In genomic region chr13:109773786-109774185, GRCh38 we compare ENCODE assay signal across 19 cellular contexts.
"Had no signal": no experiment of that assay in that cellular context is flagged by ENCODE, and none has a peak within 500 bp of the region (broad histone marks: within the 10 kb centered on the region; RNA-seq: fewer than 3 reads in every experiment).

No MANE protein-coding gene starts in this region.

- H3K27ac ChIP-seq: esophagus squamous epithelium, left ventricle myocardium inferior, tibial nerve had no signal

- H3K36me3 Mint-ChIP-seq: activated CD8-positive, alpha-beta memory T cell treated with anti-CD3 and anti-CD28 coated beads, Interleukin-2, amount 10 ng/mL, durations not matched to agents 7 days and 5 days; stimulated activated effector memory CD8-positive, alpha-beta T cell treated with anti-CD3 and anti-CD28 coated beads, Interleukin-12 subunit alpha, Interleukin-12 subunit beta, amount 100 ng/mL, for 72 hours had no signal

- H3K27me3 ChIP-seq: esophagus squamous epithelium, tibial nerve had no signal

- H3K4me3 Mint-ChIP-seq: activated B cell treated with CpG ODN at 0.5 μM for 24 hours; activated CD4-positive, alpha-beta memory T cell treated with anti-CD3 and anti-CD28 coated beads, Interleukin-2, amount 10 ng/mL, durations not matched to agents 7 days and 5 days; activated CD8-positive, alpha-beta memory T cell treated with anti-CD3 and anti-CD28 coated beads, Interleukin-2, amount 10 ng/mL, durations not matched to agents 7 days and 5 days; effector memory CD8-positive, alpha-beta T cell; immature natural killer cell; nephron; stimulated activated effector memory CD8-positive, alpha-beta T cell treated with anti-CD3 and anti-CD28 coated beads, Interleukin-12 subunit alpha, Interleukin-12 subunit beta, amount 100 ng/mL, for 72 hours had no signal

- H3K4me3 ChIP-seq: esophagus squamous epithelium, left ventricle myocardium inferior, tibial nerve had no signal

- H3K27ac Mint-ChIP-seq: activated B cell treated with CpG ODN at 0.5 μM for 24 hours; activated CD4-positive, alpha-beta memory T cell treated with anti-CD3 and anti-CD28 coated beads, Interleukin-2, amount 10 ng/mL, durations not matched to agents 7 days and 5 days; activated CD8-positive, alpha-beta memory T cell treated with anti-CD3 and anti-CD28 coated beads, Interleukin-2, amount 10 ng/mL, durations not matched to agents 7 days and 5 days; activated naive CD4-positive, alpha-beta T cell treated with anti-CD3 and anti-CD28 coated beads, Interleukin-2, amount 50 U/mL, for 72 hours; effector memory CD8-positive, alpha-beta T cell; immature natural killer cell; nephron; stimulated activated effector memory CD8-positive, alpha-beta T cell treated with anti-CD3 and anti-CD28 coated beads, Interleukin-12 subunit alpha, Interleukin-12 subunit beta, amount 100 ng/mL, for 72 hours had no signal

- H3K9me3 ChIP-seq: esophagus squamous epithelium, left ventricle myocardium inferior, tibial nerve had no signal

- ATAC-seq: activated CD8-positive, alpha-beta memory T cell treated with anti-CD3 and anti-CD28 coated beads, Interleukin-2, amount 10 ng/mL, durations not matched to agents 7 days and 5 days; activated naive CD4-positive, alpha-beta T cell treated with anti-CD3 and anti-CD28 coated beads, Interleukin-2, amount 50 U/mL, for 72 hours; effector memory CD8-positive, alpha-beta T cell; sciatic nerve; stimulated activated effector memory CD8-positive, alpha-beta T cell treated with anti-CD3 and anti-CD28 coated beads, Interleukin-12 subunit alpha, Interleukin-12 subunit beta, amount 100 ng/mL, for 72 hours had no signal

- DNase-seq: activated B cell treated with CpG ODN at 0.5 μM for 24 hours; activated CD4-positive, alpha-beta memory T cell treated with anti-CD3 and anti-CD28 coated beads, Interleukin-2, amount 10 ng/mL, durations not matched to agents 7 days and 5 days; activated CD4-positive, alpha-beta T cell treated with anti-CD3 and anti-CD28 coated beads for 4 hours; activated CD8-positive, alpha-beta memory T cell treated with anti-CD3 and anti-CD28 coated beads, Interleukin-2, amount 10 ng/mL, durations not matched to agents 7 days and 5 days; activated effector memory CD4-positive, alpha-beta T cell treated with anti-CD3 and anti-CD28 coated beads, Interleukin-2, amount 50 U/mL, for 16 hours; caudate nucleus; effector memory CD8-positive, alpha-beta T cell; esophagus squamous epithelium; immature natural killer cell; kidney glomerular epithelial cell; left ventricle myocardium inferior; midbrain; nucleus accumbens; stimulated activated CD4-positive, alpha-beta T cell treated with anti-CD3 and anti-CD28 coated beads, Interleukin-4, amount 100 ng/mL, for 24 hours had no signal

- H3K9me3 Mint-ChIP-seq: activated B cell treated with CpG ODN at 0.5 μM for 24 hours; activated CD4-positive, alpha-beta memory T cell treated with anti-CD3 and anti-CD28 coated beads, Interleukin-2, amount 10 ng/mL, durations not matched to agents 7 days and 5 days; activated naive CD4-positive, alpha-beta T cell treated with anti-CD3 and anti-CD28 coated beads, Interleukin-2, amount 50 U/mL, for 72 hours; immature natural killer cell; nephron; stimulated activated effector memory CD8-positive, alpha-beta T cell treated with anti-CD3 and anti-CD28 coated beads, Interleukin-12 subunit alpha, Interleukin-12 subunit beta, amount 100 ng/mL, for 72 hours had no signal

- H3K27me3 Mint-ChIP-seq: activated B cell treated with CpG ODN at 0.5 μM for 24 hours; activated CD4-positive, alpha-beta memory T cell treated with anti-CD3 and anti-CD28 coated beads, Interleukin-2, amount 10 ng/mL, durations not matched to agents 7 days and 5 days; activated CD8-positive, alpha-beta memory T cell treated with anti-CD3 and anti-CD28 coated beads, Interleukin-2, amount 10 ng/mL, durations not matched to agents 7 days and 5 days; effector memory CD8-positive, alpha-beta T cell had no signal
